Comparison of ENCODE assay signal across 9 cellular contexts in genomic region chr17:41647940-41648410, GRCh38. TPM values are rescaled to one million over a fixed set of nuclear protein-coding genes. Genes with fewer than 3 reads are reported as not detected.
DNase-seq lines count a peak whose midpoint lies in the region; ATAC-seq lines count a peak whose summit lies in the region.
"Had no signal": no experiment of that assay in that cellular context is flagged by ENCODE, and none has a peak within 500 bp of the region (broad histone marks: within the 10 kb centered on the region; RNA-seq: fewer than 3 reads in every experiment).

No MANE protein-coding gene starts in this region.

- H3K4me3 ChIP-seq in mucosa of rectum (ENCODE audit: low read length in 2 of 2), result peak overlapping the region; percentile 58 to 71

- peak overlapping the region; percentile 78 to 79 for H3K9ac ChIP-seq in mucosa of rectum (ENCODE audit: low read depth in 1 of 2, low read length in 2 of 2)

- DNase-seq in DMS53 treated with DMSO at 0.1 percent for 48 hours (lab: John Stamatoyannopoulos, UW; ENCODE audit: unreplicated experiment) (peak; percentile 42), HUDEP-2 (lab: John Stamatoyannopoulos, UW; ENCODE audit: unreplicated experiment in 76 of 76) (peak in 70 of 76 experiments; percentile 10 to 86 (median 61)), OCI-M1 (lab: John Stamatoyannopoulos, UW) (peak; percentile 88)
- peak; percentile 93 for DNase-seq in activated T-cell treated with anti-CD3 and anti-CD28 coated beads, Interleukin-2, amount 50 U/mL, for 1 hour
- DNase-seq in stimulated activated CD8-positive, alpha-beta memory T cell treated with anti-CD3 and anti-CD28 coated beads, Interleukin-4, amount 100 ng/mL, for 24 hours (ENCODE audit: low read depth), result peak; percentile 84

- H3K27me3 ChIP-seq in mucosa of rectum (ENCODE audit: control insufficient read depth in 2 of 2, insufficient read depth in 2 of 2, low read length in 2 of 2), result no peaks in the 10 kb centered on the region

- ATAC-seq in esophagus mucosa (peak; percentile 56), GM21529 (IDR thresholded peaks at IDR 0.05; ENCODE audit: unreplicated experiment) (no peak)

- H3K27ac ChIP-seq in mucosa of rectum (ENCODE audit: low read depth in 2 of 2, low read length in 2 of 2), result peak overlapping the region; percentile 89 to 98

- peaks cover 42 to 54% of the 10 kb centered on the region in 2 donors for H3K4me1 ChIP-seq in mucosa of rectum (ENCODE audit: control insufficient read depth in 2 of 2, insufficient read depth in 2 of 2, low read length in 2 of 2)

- no peaks in the 10 kb centered on the region for H3K36me3 ChIP-seq in mucosa of rectum (ENCODE audit: control insufficient read depth in 2 of 2, insufficient read depth in 2 of 2, low read length in 2 of 2)

- H3K9me3 ChIP-seq in mucosa of rectum (ENCODE audit: control insufficient read depth in 2 of 2, low read length in 2 of 2), result no peaks in the 10 kb centered on the region

RNA-seq across cellular contexts. Expression of gene KRT17, which starts 23.6 kb away (rescaled TPM):
- total RNA-seq in esophagus mucosa, result 380 TPM

RNA-seq across cellular contexts. Expression of gene KRT16, which starts 35.4 kb away (rescaled TPM):
- total RNA-seq in esophagus mucosa, result 2,310 TPM
- total RNA-seq: glomerular endothelial cell had no signal

RNA-seq across cellular contexts. Expression of gene EIF1, which starts 40.7 kb away (rescaled TPM):
- 725 TPM for total RNA-seq in esophagus mucosa

Comparison
In these comparisons a context has a peak if more than half of its experiments do, and no peak if none do; other contexts are left out.
1. DNase-seq: peak in every context shown above with its lines; median percentile 93 in activated T-cell treated with anti-CD3 and anti-CD28 coated beads, Interleukin-2, amount 50 U/mL, for 1 hour; 88 in OCI-M1; 84 in stimulated activated CD8-positive, alpha-beta memory T cell treated with anti-CD3 and anti-CD28 coated beads, Interleukin-4, amount 100 ng/mL, for 24 hours; 61 in HUDEP-2; 42 in DMS53 treated with DMSO at 0.1 percent for 48 hours.